ENCODE assay signal across 14 cellular contexts in the genomic region with DNA sequence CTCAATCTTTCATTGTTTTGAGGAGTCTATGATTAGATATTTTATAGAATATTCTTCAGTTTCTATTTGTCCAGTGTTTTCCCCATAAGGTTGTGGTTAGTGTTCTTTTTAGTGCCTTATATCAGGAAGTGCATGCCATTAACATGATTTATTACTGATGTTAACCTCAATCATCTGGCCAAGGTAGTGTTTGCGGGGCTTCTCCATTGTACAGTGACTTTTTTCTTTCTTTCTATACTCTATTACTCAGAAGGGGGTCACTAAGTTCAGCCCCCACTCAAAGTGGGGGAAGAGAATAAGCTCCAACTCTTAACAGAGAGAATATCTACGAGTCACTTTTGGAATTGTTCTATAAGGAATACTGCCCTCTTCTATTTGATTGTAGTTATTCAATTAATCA.
DNase-seq lines count a peak whose midpoint lies in the region; ATAC-seq and TF ChIP-seq lines count a peak whose summit lies in the region.
"Had no signal": no experiment of that assay in that cellular context is flagged by ENCODE, and none has a peak within 500 bp of the region (broad histone marks: within the 10 kb centered on the region; RNA-seq: fewer than 3 reads in every experiment).

No MANE protein-coding gene starts in this region.

- H3K36me3 ChIP-seq in MG63 (no peaks in the 10 kb centered on the region), mammary epithelial cell (ENCODE audit: insufficient read depth, low read length) (no peaks in the 10 kb centered on the region), heart right ventricle (no peaks in the 10 kb centered on the region)
- H3K36me3 ChIP-seq: ovary, spleen had no signal

- peak overlapping the region; percentile 61 for H3K4me2 ChIP-seq in mammary epithelial cell (ENCODE audit: insufficient read depth, low read depth, low read length)

- peaks cover 56% of the 10 kb centered on the region for H3K4me1 ChIP-seq in mammary epithelial cell (ENCODE audit: insufficient read depth, low read length)
- H3K4me1 ChIP-seq in heart right ventricle, result peaks cover 0 to 5% (median 0%) of the 10 kb centered on the region in 9 donors
- H3K4me1 ChIP-seq: spleen had no signal

- no peak overlapping the region for H3K4me3 ChIP-seq in MG63
- H3K4me3 ChIP-seq in mammary epithelial cell (replicated peaks in 1 of 3; ENCODE audit: insufficient read depth in 1 of 3, low read depth in 2 of 3, low read length in 3 of 3), result peak overlapping the region in 1 of 3 experiments; percentile 2
- H3K4me3 ChIP-seq in heart right ventricle, result no peak overlapping the region
- H3K4me3 ChIP-seq: ovary, spleen had no signal

- H2AFZ ChIP-seq in mammary epithelial cell (ENCODE audit: low read depth, low read length), result peak overlapping the region; percentile 59

- H3K9ac ChIP-seq in mammary epithelial cell (ENCODE audit: insufficient read depth, low read length), result no peak overlapping the region

- 5% methylated on average over 2 of the region's 2 CpGs for whole genome bisulfite sequencing in mammary epithelial cell (ENCODE audit: low coverage, missing lambda C conversion rate)
- whole genome bisulfite sequencing in heart right ventricle, 2 donors, result 72 to 78% methylated on average over 2 of the region's 2 CpGs

- no peaks in the 10 kb centered on the region for H3K9me3 ChIP-seq in MG63
- no peaks in the 10 kb centered on the region for H3K9me3 ChIP-seq in mammary epithelial cell (replicated peaks; ENCODE audit: insufficient read depth, low read length)
- no peaks in the 10 kb centered on the region for H3K9me3 ChIP-seq in heart right ventricle
- H3K9me3 ChIP-seq: ovary, spleen had no signal

- H3K27me3 ChIP-seq in MG63 (no peaks in the 10 kb centered on the region), mammary epithelial cell (ENCODE audit: insufficient read depth, low read length) (no peaks in the 10 kb centered on the region), heart right ventricle (no peaks in the 10 kb centered on the region)
- H3K27me3 ChIP-seq: ovary, spleen had no signal

- no peaks in the 10 kb centered on the region for H3K79me2 ChIP-seq in mammary epithelial cell (ENCODE audit: insufficient read depth, low read length)

- intact Hi-C loops in mammary epithelial cell (cut with micrococcal nuclease), result no loop called here
- intact Hi-C loops in heart right ventricle (cut with DNase I), result no loop called here
- intact Hi-C loops in left ventricle myocardium superior (cut with micrococcal nuclease), result no loop called here

- no peaks in the 10 kb centered on the region for H4K20me1 ChIP-seq in mammary epithelial cell (ENCODE audit: insufficient read depth, low read length)

- no TSS peak for BruUV-seq in mammary epithelial cell (replicated peaks; lab: Mats Ljungman, UMichigan)

- in situ Hi-C loops in mammary epithelial cell (cut with MboI; ENCODE audit: low sequenced_read_pairs in 2 of 2), result no loop called here

- TF ChIP-seq CTCF in mammary epithelial cell (conservative IDR thresholded peaks at IDR 0.05 in 1 of 2, IDR thresholded peaks at IDR 0.05 in 1 of 2; ENCODE audit: extremely low read depth in 1 of 2, insufficient read depth in 1 of 2, low read depth in 1 of 2, low read length in 2 of 2) (no peak), heart right ventricle (IDR thresholded peaks at IDR 0.05) (no peak)

- H3K27ac ChIP-seq in mammary epithelial cell (ENCODE audit: insufficient read depth, low read depth, low read length) (peak overlapping the region; percentile 76), heart right ventricle (no peak overlapping the region)
- H3K27ac ChIP-seq: ovary, spleen had no signal

- CTCF ChIA-PET in mammary epithelial cell (lab: Charles Lee; ENCODE audit: low non-redundant PET), result no interaction called here

- peak; percentile 84 for DNase-seq in ELR (ENCODE audit: low read depth)
- peak; percentile 5 for DNase-seq in MG63
- DNase-seq in mammary epithelial cell, result peak; percentile 69
- DNase-seq in kidney tubule cell (ENCODE audit: low spot score), result peak; percentile 86
- no peak for DNase-seq in heart right ventricle
- no peak for DNase-seq in left ventricle myocardium superior
- no peak for DNase-seq in D341Med (ENCODE audit: low spot score)
- DNase-seq: activated CD4-positive, alpha-beta T cell treated with anti-CD3 and anti-CD28 coated beads, Interleukin-2, amount 50 U/mL, for 48 hours; DMS53; immature natural killer cell; NK-92 treated with Interleukin-12 subunit alpha and Interleukin-12 subunit beta, amount 100 ng/mL, for 24 hours; ovary; spleen had no signal

- ATAC-seq in heart right ventricle, result no peak
- no peak for ATAC-seq in left ventricle myocardium superior
- ATAC-seq in HG02588 (IDR thresholded peaks at IDR 0.05; ENCODE audit: unreplicated experiment), result no peak

- dilution Hi-C loops in mammary epithelial cell (cut with HindIII; ENCODE audit: low sequenced_read_pairs), result no loop called here

Comparison
In these comparisons a context has a peak if more than half of its experiments do, and no peak if none do; other contexts are left out.
1. DNase-seq: peak in ELR (single experiment), MG63 (single experiment), mammary epithelial cell (single experiment) and kidney tubule cell (single experiment); none in heart right ventricle (0 of 2), left ventricle myocardium superior (single experiment) and D341Med (single experiment).